1 cellular context compared by ENCODE assay signal in the genomic region with DNA sequence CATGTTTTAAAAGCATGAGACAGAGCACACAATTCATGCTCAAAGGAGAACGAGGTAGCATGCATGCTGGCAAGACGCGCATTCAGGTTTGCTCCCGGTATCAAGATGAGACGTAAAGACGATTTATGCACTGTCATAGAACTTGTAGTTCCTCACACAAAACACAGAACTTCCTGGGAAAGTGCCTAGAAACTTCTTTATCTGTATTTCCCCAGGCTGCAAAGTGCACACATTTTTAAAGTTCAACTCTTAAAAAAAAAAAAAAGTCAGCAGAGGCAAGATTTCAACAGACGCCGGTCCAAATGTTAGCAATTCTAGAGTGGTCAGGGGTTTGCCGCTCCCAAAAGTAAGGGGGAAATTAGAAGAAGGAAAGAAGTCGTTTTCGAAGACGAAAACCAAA.
TF ChIP-seq lines count a peak whose summit lies in the region.

No MANE protein-coding gene starts in this region.

TF ChIP-seq in K562, 482 proteins besides CTCF, POLR2A, EP300 and RAD21 (continued from another document):
- TF ChIP-seq ZBTB40 (IDR thresholded peaks at IDR 0.05) (peak; percentile 74), ZBTB40 (CRISPR knock-in tag; IDR thresholded peaks at IDR 0.05) (no peak), MAFG (tag; conservative IDR thresholded peaks at IDR 0.05) (peak; percentile 70), MYC (IDR thresholded peaks at IDR 0.05; ENCODE audit: low read depth, low read length) (0 out of 2 replicates have a peak, but pooled peaks have one; percentile 14), MYC (CRISPR knock-in tag; IDR thresholded peaks at IDR 0.05; ENCODE audit: borderline replicate concordance, low read depth) (no peak), MEIS2 (IDR thresholded peaks at IDR 0.05; ENCODE audit: partially characterized antibody) (peak; percentile 86), SAFB (IDR thresholded peaks at IDR 0.05; ENCODE audit: borderline replicate concordance, low read depth, low read length) (no peak), C11orf30 (IDR thresholded peaks at IDR 0.05; ENCODE audit: low read depth) (peak; percentile 31; the same call in 1 of the 2 replicates), TEAD4 (IDR thresholded peaks at IDR 0.05; ENCODE audit: low read length) (peak; percentile 20; the same call in 1 of the 2 replicates), TEAD4 (CRISPR knock-in tag; IDR thresholded peaks at IDR 0.05; ENCODE audit: borderline replicate concordance) (no peak), MAFF (IDR thresholded peaks at IDR 0.05; ENCODE audit: low read length) (peak; percentile 39; the same call in 1 of the 2 replicates), ARID1B (IDR thresholded peaks at IDR 0.05) (peak; percentile 64), L3MBTL2 (IDR thresholded peaks at IDR 0.05) (peak; percentile 43; the same call in 1 of the 2 replicates), CREM (IDR thresholded peaks at IDR 0.05; ENCODE audit: low read depth) (peak; percentile 33; the same call in 1 of the 2 replicates), MIER1 (IDR thresholded peaks at IDR 0.05; ENCODE audit: low read depth) (no peak), GABPB2 (CRISPR knock-in tag; conservative IDR thresholded peaks at IDR 0.05) (no peak), CXXC5 (CRISPR knock-in tag; IDR thresholded peaks at IDR 0.05) (peak; percentile 43), NFE2 (IDR thresholded peaks at IDR 0.05; ENCODE audit: low read depth) (peak; percentile 85), ATF1 (CRISPR knock-in tag; IDR thresholded peaks at IDR 0.05) (no peak), ATF1 (tag; IDR thresholded peaks at IDR 0.05) (0 out of 2 replicates have a peak, but pooled peaks have one; percentile 26), SMARCE1 (IDR thresholded peaks at IDR 0.05) (peak; percentile 49; the same call in 1 of the 2 replicates), KHSRP (IDR thresholded peaks at IDR 0.05) (no peak), MAFK (IDR thresholded peaks at IDR 0.05; ENCODE audit: low read length) (peak; percentile 43; the same call in 1 of the 2 replicates), ETV6 (IDR thresholded peaks at IDR 0.05; ENCODE audit: borderline replicate concordance in 1 of 2, low read depth in 2 of 2, low read length in 1 of 2) (peak; percentile 54 to 83; a peak in 3 of 4 replicates), ETV6 (CRISPR knock-in tag; IDR thresholded peaks at IDR 0.05; ENCODE audit: borderline replicate concordance) (no peak), ZNF384 (IDR thresholded peaks at IDR 0.05; ENCODE audit: low read depth, low read length) (peak; percentile 68), DPF2 (IDR thresholded peaks at IDR 0.05) (peak; percentile 56), SMARCA4 (IDR thresholded peaks at IDR 0.05) (peak; percentile 64; the same call in 1 of the 2 replicates), SPI1 (IDR thresholded peaks at IDR 0.05; ENCODE audit: borderline replicate concordance, low read depth, low read length) (peak; percentile 83; the same call in 1 of the 2 replicates), ZNF316 (IDR thresholded peaks at IDR 0.05) (peak; percentile 30; the same call in 1 of the 2 replicates), TCF3 (CRISPR knock-in tag; IDR thresholded peaks at IDR 0.05) (peak; percentile 43; the same call in 1 of the 2 replicates), MTA2 (IDR thresholded peaks at IDR 0.05; ENCODE audit: low read depth) (0 out of 2 replicates have a peak, but pooled peaks have one; percentile 14)
- TF ChIP-seq, protein P1, sequence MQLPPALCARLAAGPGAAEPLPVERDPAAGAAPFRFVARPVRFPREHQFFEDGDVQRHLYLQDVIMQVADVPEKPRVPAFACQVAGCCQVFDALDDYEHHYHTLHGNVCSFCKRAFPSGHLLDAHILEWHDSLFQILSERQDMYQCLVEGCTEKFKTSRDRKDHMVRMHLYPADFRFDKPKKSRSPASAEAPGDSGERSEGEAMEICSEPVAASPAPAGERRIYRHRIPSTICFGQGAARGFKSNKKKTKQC (CRISPR knock-in tag; IDR thresholded peaks at IDR 0.05): no peak
- TF ChIP-seq, protein P2, sequence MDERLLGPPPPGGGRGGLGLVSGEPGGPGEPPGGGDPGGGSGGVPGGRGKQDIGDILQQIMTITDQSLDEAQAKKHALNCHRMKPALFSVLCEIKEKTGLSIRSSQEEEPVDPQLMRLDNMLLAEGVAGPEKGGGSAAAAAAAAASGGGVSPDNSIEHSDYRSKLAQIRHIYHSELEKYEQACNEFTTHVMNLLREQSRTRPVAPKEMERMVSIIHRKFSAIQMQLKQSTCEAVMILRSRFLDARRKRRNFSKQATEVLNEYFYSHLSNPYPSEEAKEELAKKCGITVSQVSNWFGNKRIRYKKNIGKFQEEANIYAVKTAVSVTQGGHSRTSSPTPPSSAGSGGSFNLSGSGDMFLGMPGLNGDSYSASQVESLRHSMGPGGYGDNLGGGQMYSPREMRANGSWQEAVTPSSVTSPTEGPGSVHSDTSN (CRISPR knock-in tag; IDR thresholded peaks at IDR 0.05; ENCODE audit: low read depth): no peak
- TF ChIP-seq, protein P2 (tag; conservative IDR thresholded peaks at IDR 0.05; ENCODE audit: low read depth): peak; percentile 70
- TF ChIP-seq, protein P3, sequence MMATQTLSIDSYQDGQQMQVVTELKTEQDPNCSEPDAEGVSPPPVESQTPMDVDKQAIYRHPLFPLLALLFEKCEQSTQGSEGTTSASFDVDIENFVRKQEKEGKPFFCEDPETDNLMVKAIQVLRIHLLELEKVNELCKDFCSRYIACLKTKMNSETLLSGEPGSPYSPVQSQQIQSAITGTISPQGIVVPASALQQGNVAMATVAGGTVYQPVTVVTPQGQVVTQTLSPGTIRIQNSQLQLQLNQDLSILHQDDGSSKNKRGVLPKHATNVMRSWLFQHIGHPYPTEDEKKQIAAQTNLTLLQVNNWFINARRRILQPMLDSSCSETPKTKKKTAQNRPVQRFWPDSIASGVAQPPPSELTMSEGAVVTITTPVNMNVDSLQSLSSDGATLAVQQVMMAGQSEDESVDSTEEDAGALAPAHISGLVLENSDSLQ (IDR thresholded peaks at IDR 0.05): peak; percentile 62
- TF ChIP-seq, protein P4, sequence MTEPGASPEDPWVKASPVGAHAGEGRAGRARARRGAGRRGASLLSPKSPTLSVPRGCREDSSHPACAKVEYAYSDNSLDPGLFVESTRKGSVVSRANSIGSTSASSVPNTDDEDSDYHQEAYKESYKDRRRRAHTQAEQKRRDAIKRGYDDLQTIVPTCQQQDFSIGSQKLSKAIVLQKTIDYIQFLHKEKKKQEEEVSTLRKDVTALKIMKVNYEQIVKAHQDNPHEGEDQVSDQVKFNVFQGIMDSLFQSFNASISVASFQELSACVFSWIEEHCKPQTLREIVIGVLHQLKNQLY (CRISPR knock-in tag; conservative IDR thresholded peaks at IDR 0.05): no peak
- TF ChIP-seq, protein P5, sequence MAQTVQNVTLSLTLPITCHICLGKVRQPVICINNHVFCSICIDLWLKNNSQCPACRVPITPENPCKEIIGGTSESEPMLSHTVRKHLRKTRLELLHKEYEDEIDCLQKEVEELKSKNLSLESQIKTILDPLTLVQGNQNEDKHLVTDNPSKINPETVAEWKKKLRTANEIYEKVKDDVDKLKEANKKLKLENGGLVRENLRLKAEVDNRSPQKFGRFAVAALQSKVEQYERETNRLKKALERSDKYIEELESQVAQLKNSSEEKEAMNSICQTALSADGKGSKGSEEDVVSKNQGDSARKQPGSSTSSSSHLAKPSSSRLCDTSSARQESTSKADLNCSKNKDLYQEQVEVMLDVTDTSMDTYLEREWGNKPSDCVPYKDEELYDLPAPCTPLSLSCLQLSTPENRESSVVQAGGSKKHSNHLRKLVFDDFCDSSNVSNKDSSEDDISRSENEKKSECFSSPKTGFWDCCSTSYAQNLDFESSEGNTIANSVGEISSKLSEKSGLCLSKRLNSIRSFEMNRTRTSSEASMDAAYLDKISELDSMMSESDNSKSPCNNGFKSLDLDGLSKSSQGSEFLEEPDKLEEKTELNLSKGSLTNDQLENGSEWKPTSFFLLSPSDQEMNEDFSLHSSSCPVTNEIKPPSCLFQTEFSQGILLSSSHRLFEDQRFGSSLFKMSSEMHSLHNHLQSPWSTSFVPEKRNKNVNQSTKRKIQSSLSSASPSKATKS (CRISPR knock-in tag; IDR thresholded peaks at IDR 0.05): no peak
TF ChIP-seq in K562: peak in this region for 26.
